1 cellular context compared by ENCODE assay signal in the genomic region with DNA sequence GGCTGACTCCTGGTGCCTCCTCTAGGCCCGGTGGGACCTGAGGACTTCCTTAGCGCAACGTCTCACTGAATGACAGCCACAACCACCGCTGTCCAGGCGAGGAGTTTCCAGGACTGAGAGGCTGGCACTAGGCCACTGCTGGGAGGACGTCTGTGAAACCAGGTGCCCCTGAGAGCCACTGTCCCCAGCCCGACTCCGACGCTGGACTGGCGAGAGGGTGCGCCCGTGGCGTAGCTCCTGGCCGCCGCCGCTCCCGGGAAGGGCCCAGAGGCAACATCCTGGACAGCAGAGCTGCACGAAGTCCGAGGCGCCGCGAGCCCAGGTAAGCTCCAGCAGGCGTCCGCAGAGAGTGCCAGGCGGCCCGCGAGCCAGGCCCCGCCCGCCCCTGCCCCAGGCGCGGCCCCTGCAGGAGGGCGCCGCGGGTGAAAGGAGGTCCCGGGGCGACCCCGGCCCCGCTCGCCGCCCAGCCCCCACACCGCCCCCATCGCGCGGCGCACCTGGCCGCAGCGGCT.
TF ChIP-seq lines count a peak whose summit lies in the region.

No MANE protein-coding gene starts in this region.

TF ChIP-seq in K562, 482 proteins besides CTCF, POLR2A, EP300 and RAD21 (continued from another document and continues in another):
- TF ChIP-seq, protein P1, sequence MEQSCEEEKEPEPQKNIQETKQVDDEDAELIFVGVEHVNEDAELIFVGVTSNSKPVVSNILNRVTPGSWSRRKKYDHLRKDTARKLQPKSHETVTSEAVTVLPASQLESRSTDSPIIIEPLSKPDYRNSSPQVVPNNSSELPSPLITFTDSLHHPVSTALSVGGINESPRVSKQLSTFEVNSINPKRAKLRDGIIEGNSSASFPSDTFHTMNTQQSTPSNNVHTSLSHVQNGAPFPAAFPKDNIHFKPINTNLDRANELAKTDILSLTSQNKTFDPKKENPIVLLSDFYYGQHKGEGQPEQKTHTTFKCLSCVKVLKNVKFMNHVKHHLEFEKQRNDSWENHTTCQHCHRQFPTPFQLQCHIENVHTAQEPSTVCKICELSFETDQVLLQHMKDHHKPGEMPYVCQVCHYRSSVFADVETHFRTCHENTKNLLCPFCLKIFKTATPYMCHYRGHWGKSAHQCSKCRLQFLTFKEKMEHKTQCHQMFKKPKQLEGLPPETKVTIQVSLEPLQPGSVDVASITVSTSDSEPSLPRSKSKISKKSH (CRISPR knock-in tag; IDR thresholded peaks at IDR 0.05): no peak
- TF ChIP-seq, protein P2, sequence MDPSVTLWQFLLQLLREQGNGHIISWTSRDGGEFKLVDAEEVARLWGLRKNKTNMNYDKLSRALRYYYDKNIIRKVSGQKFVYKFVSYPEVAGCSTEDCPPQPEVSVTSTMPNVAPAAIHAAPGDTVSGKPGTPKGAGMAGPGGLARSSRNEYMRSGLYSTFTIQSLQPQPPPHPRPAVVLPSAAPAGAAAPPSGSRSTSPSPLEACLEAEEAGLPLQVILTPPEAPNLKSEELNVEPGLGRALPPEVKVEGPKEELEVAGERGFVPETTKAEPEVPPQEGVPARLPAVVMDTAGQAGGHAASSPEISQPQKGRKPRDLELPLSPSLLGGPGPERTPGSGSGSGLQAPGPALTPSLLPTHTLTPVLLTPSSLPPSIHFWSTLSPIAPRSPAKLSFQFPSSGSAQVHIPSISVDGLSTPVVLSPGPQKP (CRISPR knock-in tag; IDR thresholded peaks at IDR 0.05): no peak
- TF ChIP-seq, protein P3, sequence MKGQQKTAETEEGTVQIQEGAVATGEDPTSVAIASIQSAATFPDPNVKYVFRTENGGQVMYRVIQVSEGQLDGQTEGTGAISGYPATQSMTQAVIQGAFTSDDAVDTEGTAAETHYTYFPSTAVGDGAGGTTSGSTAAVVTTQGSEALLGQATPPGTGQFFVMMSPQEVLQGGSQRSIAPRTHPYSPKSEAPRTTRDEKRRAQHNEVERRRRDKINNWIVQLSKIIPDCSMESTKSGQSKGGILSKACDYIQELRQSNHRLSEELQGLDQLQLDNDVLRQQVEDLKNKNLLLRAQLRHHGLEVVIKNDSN (CRISPR knock-in tag; IDR thresholded peaks at IDR 0.05): no peak
- TF ChIP-seq ETS2 (tag; IDR thresholded peaks at IDR 0.05; ENCODE audit: borderline replicate concordance, poor library complexity, severe bottlenecking): no peak
- TF ChIP-seq NFIX (CRISPR knock-in tag; IDR thresholded peaks at IDR 0.05; ENCODE audit: low read depth): no peak
- TF ChIP-seq HDAC1 (IDR thresholded peaks at IDR 0.05): peak in 1 of 2 experiments; percentile 71; a peak in 2 of 4 replicates
- peak; percentile 28; the same call in 1 of the 2 replicates for TF ChIP-seq BHLHE40 (IDR thresholded peaks at IDR 0.05; ENCODE audit: low read length)
- no peak for TF ChIP-seq TCF3 (CRISPR knock-in tag; IDR thresholded peaks at IDR 0.05)
- no peak for TF ChIP-seq DPF2 (IDR thresholded peaks at IDR 0.05)
- no peak for TF ChIP-seq ZNF507 (tag; conservative IDR thresholded peaks at IDR 0.05)
- TF ChIP-seq, protein P4, sequence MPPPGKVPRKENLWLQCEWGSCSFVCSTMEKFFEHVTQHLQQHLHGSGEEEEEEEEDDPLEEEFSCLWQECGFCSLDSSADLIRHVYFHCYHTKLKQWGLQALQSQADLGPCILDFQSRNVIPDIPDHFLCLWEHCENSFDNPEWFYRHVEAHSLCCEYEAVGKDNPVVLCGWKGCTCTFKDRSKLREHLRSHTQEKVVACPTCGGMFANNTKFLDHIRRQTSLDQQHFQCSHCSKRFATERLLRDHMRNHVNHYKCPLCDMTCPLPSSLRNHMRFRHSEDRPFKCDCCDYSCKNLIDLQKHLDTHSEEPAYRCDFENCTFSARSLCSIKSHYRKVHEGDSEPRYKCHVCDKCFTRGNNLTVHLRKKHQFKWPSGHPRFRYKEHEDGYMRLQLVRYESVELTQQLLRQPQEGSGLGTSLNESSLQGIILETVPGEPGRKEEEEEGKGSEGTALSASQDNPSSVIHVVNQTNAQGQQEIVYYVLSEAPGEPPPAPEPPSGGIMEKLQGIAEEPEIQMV (tag; conservative IDR thresholded peaks at IDR 0.05; ENCODE audit: low read depth): no peak
- TF ChIP-seq, protein P5, sequence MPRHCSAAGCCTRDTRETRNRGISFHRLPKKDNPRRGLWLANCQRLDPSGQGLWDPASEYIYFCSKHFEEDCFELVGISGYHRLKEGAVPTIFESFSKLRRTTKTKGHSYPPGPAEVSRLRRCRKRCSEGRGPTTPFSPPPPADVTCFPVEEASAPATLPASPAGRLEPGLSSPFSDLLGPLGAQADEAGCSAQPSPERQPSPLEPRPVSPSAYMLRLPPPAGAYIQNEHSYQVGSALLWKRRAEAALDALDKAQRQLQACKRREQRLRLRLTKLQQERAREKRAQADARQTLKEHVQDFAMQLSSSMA (CRISPR knock-in tag; IDR thresholded peaks at IDR 0.05): no peak
- no peak for TF ChIP-seq NELFE (IDR thresholded peaks at IDR 0.05; ENCODE audit: insufficient read depth, insufficient read length)
- TF ChIP-seq, protein P6, sequence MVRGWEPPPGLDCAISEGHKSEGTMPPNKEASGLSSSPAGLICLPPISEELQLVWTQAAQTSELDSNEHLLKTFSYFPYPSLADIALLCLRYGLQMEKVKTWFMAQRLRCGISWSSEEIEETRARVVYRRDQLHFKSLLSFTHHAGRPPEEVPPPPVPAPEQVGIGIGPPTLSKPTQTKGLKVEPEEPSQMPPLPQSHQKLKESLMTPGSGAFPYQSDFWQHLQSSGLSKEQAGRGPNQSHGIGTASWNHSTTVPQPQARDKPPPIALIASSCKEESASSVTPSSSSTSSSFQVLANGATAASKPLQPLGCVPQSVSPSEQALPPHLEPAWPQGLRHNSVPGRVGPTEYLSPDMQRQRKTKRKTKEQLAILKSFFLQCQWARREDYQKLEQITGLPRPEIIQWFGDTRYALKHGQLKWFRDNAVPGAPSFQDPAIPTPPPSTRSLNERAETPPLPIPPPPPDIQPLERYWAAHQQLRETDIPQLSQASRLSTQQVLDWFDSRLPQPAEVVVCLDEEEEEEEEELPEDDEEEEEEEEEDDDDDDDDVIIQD (CRISPR knock-in tag; IDR thresholded peaks at IDR 0.05): no peak
- no peak for TF ChIP-seq PCBP1 (IDR thresholded peaks at IDR 0.05; ENCODE audit: low read depth, low read length, poor library complexity, severe bottlenecking)
- no peak for TF ChIP-seq MCM2 (IDR thresholded peaks at IDR 0.05; ENCODE audit: low read depth)
- no peak for TF ChIP-seq GABPB2 (CRISPR knock-in tag; conservative IDR thresholded peaks at IDR 0.05)
- TF ChIP-seq, protein P7, sequence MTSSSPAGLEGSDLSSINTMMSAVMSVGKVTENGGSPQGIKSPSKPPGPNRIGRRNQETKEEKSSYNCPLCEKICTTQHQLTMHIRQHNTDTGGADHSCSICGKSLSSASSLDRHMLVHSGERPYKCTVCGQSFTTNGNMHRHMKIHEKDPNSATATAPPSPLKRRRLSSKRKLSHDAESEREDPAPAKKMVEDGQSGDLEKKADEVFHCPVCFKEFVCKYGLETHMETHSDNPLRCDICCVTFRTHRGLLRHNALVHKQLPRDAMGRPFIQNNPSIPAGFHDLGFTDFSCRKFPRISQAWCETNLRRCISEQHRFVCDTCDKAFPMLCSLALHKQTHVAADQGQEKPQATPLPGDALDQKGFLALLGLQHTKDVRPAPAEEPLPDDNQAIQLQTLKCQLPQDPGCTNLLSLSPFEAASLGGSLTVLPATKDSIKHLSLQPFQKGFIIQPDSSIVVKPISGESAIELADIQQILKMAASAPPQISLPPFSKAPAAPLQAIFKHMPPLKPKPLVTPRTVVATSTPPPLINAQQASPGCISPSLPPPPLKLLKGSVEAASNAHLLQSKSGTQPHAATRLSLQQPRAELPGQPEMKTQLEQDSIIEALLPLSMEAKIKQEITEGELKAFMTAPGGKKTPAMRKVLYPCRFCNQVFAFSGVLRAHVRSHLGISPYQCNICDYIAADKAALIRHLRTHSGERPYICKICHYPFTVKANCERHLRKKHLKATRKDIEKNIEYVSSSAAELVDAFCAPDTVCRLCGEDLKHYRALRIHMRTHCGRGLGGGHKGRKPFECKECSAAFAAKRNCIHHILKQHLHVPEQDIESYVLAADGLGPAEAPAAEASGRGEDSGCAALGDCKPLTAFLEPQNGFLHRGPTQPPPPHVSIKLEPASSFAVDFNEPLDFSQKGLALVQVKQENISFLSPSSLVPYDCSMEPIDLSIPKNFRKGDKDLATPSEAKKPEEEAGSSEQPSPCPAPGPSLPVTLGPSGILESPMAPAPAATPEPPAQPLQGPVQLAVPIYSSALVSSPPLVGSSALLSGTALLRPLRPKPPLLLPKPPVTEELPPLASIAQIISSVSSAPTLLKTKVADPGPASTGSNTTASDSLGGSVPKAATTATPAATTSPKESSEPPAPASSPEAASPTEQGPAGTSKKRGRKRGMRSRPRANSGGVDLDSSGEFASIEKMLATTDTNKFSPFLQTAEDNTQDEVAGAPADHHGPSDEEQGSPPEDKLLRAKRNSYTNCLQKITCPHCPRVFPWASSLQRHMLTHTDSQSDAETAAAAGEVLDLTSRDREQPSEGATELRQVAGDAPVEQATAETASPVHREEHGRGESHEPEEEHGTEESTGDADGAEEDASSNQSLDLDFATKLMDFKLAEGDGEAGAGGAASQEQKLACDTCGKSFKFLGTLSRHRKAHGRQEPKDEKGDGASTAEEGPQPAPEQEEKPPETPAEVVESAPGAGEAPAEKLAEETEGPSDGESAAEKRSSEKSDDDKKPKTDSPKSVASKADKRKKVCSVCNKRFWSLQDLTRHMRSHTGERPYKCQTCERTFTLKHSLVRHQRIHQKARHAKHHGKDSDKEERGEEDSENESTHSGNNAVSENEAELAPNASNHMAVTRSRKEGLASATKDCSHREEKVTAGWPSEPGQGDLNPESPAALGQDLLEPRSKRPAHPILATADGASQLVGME (CRISPR knock-in tag; IDR thresholded peaks at IDR 0.05): no peak
- no peak for TF ChIP-seq NONO (IDR thresholded peaks at IDR 0.05; ENCODE audit: low read depth in 2 of 2, low read length in 1 of 2)
- no peak for TF ChIP-seq HIVEP1 (CRISPR knock-in tag; IDR thresholded peaks at IDR 0.05)
- TF ChIP-seq, protein P8, sequence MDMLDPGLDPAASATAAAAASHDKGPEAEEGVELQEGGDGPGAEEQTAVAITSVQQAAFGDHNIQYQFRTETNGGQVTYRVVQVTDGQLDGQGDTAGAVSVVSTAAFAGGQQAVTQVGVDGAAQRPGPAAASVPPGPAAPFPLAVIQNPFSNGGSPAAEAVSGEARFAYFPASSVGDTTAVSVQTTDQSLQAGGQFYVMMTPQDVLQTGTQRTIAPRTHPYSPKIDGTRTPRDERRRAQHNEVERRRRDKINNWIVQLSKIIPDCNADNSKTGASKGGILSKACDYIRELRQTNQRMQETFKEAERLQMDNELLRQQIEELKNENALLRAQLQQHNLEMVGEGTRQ (CRISPR knock-in tag; IDR thresholded peaks at IDR 0.05): no peak
- no peak for TF ChIP-seq GTF2A2 (tag; IDR thresholded peaks at IDR 0.05)
- TF ChIP-seq, protein P9, sequence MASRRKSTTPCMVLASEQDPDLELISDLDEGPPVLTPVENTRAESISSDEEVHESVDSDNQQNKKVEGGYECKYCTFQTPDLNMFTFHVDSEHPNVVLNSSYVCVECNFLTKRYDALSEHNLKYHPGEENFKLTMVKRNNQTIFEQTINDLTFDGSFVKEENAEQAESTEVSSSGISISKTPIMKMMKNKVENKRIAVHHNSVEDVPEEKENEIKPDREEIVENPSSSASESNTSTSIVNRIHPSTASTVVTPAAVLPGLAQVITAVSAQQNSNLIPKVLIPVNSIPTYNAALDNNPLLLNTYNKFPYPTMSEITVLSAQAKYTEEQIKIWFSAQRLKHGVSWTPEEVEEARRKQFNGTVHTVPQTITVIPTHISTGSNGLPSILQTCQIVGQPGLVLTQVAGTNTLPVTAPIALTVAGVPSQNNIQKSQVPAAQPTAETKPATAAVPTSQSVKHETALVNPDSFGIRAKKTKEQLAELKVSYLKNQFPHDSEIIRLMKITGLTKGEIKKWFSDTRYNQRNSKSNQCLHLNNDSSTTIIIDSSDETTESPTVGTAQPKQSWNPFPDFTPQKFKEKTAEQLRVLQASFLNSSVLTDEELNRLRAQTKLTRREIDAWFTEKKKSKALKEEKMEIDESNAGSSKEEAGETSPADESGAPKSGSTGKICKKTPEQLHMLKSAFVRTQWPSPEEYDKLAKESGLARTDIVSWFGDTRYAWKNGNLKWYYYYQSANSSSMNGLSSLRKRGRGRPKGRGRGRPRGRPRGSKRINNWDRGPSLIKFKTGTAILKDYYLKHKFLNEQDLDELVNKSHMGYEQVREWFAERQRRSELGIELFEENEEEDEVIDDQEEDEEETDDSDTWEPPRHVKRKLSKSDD (conservative IDR thresholded peaks at IDR 0.05; ENCODE audit: low read length): no peak
- no peak for TF ChIP-seq ZNF354B (CRISPR knock-in tag; IDR thresholded peaks at IDR 0.05)
- TF ChIP-seq FIP1L1 (IDR thresholded peaks at IDR 0.05; ENCODE audit: low read depth, low read length, poor library complexity, severe bottlenecking): no peak
- TF ChIP-seq ZKSCAN8 (CRISPR knock-in tag; IDR thresholded peaks at IDR 0.05): no peak
- no peak for TF ChIP-seq ZNF717 (CRISPR knock-in tag; IDR thresholded peaks at IDR 0.05)
- TF ChIP-seq ZKSCAN3 (CRISPR knock-in tag; IDR thresholded peaks at IDR 0.05): no peak
- TF ChIP-seq KHSRP (IDR thresholded peaks at IDR 0.05): no peak
- peak; percentile 4; the same call in 1 of the 2 replicates for TF ChIP-seq ZNF589 (CRISPR knock-in tag; IDR thresholded peaks at IDR 0.05; ENCODE audit: low read depth)
- TF ChIP-seq POU5F1 (IDR thresholded peaks at IDR 0.05; ENCODE audit: borderline replicate concordance, low read depth, low read length, partially characterized antibody): no peak
- TF ChIP-seq SREBF1 (IDR thresholded peaks at IDR 0.05; ENCODE audit: borderline replicate concordance, low read depth, low read length): peak; percentile 36; the same call in 1 of the 2 replicates
- TF ChIP-seq SUPT5H (IDR thresholded peaks at IDR 0.05): no peak
- TF ChIP-seq, protein P10, sequence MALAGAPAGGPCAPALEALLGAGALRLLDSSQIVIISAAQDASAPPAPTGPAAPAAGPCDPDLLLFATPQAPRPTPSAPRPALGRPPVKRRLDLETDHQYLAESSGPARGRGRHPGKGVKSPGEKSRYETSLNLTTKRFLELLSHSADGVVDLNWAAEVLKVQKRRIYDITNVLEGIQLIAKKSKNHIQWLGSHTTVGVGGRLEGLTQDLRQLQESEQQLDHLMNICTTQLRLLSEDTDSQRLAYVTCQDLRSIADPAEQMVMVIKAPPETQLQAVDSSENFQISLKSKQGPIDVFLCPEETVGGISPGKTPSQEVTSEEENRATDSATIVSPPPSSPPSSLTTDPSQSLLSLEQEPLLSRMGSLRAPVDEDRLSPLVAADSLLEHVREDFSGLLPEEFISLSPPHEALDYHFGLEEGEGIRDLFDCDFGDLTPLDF (CRISPR knock-in tag; IDR thresholded peaks at IDR 0.05): peak; percentile 17; the same call in 1 of the 2 replicates
- no peak for TF ChIP-seq ZNF282 (CRISPR knock-in tag; IDR thresholded peaks at IDR 0.05)
- TF ChIP-seq, protein P11, sequence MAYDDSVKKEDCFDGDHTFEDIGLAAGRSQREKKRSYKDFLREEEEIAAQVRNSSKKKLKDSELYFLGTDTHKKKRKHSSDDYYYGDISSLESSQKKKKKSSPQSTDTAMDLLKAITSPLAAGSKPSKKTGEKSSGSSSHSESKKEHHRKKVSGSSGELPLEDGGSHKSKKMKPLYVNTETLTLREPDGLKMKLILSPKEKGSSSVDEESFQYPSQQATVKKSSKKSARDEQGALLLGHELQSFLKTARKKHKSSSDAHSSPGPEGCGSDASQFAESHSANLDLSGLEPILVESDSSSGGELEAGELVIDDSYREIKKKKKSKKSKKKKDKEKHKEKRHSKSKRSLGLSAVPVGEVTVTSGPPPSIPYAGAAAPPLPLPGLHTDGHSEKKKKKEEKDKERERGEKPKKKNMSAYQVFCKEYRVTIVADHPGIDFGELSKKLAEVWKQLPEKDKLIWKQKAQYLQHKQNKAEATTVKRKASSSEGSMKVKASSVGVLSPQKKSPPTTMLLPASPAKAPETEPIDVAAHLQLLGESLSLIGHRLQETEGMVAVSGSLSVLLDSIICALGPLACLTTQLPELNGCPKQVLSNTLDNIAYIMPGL (CRISPR knock-in tag; IDR thresholded peaks at IDR 0.05): peak; percentile 77; the same call in 1 of the 2 replicates
- TF ChIP-seq NFXL1 (CRISPR knock-in tag; IDR thresholded peaks at IDR 0.05): no peak
- TF ChIP-seq ZNF696 (CRISPR knock-in tag; conservative IDR thresholded peaks at IDR 0.05): no peak
- TF ChIP-seq ARNT (IDR thresholded peaks at IDR 0.05): no peak
